ENCODE assay signal across 19 cellular contexts in the genomic region with DNA sequence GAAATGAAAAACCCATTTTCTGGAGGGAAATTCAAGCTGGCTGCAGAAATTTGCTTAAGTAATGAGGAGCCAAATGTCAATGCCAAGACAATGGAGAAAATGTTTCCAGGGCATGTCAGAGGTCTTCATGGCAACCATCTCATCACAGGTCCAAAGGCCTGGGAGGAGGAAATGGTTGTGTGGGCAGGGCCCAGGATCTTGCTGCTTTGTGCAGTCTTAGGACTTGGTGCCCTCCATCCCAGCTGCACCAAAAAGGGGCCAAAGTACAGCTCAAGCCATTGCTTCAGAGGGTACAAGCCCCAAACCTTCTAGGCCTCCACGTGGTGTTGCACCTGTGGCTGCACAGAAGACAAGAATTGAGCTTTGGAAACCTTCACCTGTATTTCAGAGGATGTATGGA. TPM values are rescaled to one million over a fixed set of nuclear protein-coding genes. Genes with fewer than 3 reads are reported as not detected.
DNase-seq lines count a peak whose midpoint lies in the region; ATAC-seq and TF ChIP-seq lines count a peak whose summit lies in the region.
"Had no signal": no experiment of that assay in that cellular context is flagged by ENCODE, and none has a peak within 500 bp of the region (broad histone marks: within the 10 kb centered on the region; RNA-seq: fewer than 3 reads in every experiment).

No MANE protein-coding gene starts in this region.

- TF ChIP-seq POLR2A in esophagus muscularis mucosa (IDR thresholded peaks at IDR 0.05; ENCODE audit: low read depth): no peak

- no peak overlapping the region for H3K4me3 ChIP-seq in HEK293 (ENCODE audit: low read depth, low read length)
- no peak overlapping the region for H3K4me3 ChIP-seq in esophagus muscularis mucosa
- no peak overlapping the region for H3K4me3 ChIP-seq in lung
- H3K4me3 ChIP-seq: A549, GM23248 had no signal

- no peaks in the 10 kb centered on the region for H3K27me3 ChIP-seq in esophagus muscularis mucosa
- no peaks in the 10 kb centered on the region for H3K27me3 ChIP-seq in lung (ENCODE audit: control insufficient read depth, insufficient read depth)

- no peak for TF ChIP-seq CTCF in HEK293 (tag by site-specific recombination; IDR thresholded peaks at IDR 0.05)
- TF ChIP-seq CTCF in esophagus muscularis mucosa (IDR thresholded peaks at IDR 0.05): no peak
- TF ChIP-seq CTCF in lung (IDR thresholded peaks at IDR 0.05; ENCODE audit: control extremely low read depth, extremely low read depth): no peak

- no peaks in the 10 kb centered on the region for H3K4me1 ChIP-seq in HEK293 (ENCODE audit: control insufficient read depth, insufficient read depth, low read length)
- peaks cover 0 to 11% (median 9%) of the 10 kb centered on the region in 4 donors for H3K4me1 ChIP-seq in esophagus muscularis mucosa
- H3K4me1 ChIP-seq in lung (ENCODE audit: control insufficient read depth in 2 of 2, insufficient read depth in 2 of 2, low read length in 2 of 2): no peaks in the 10 kb centered on the region
- H3K4me1 ChIP-seq: A549 had no signal

- H3K9me3 ChIP-seq in HEK293 (ENCODE audit: control insufficient read depth, insufficient read depth, low read depth, low read length) (no peaks in the 10 kb centered on the region), esophagus muscularis mucosa (peaks cover 0 to 45% (median 26%) of the 10 kb centered on the region in 4 donors), lung (ENCODE audit: control insufficient read depth in 2 of 2, insufficient read depth in 1 of 2, low read length in 1 of 2) (peaks cover 21 to 34% of the 10 kb centered on the region in 2 donors)
- H3K9me3 ChIP-seq: A549 had no signal

- ATAC-seq in lung (ENCODE audit: insufficient read depth, low FRiP score) (no peak), GM21717 (IDR thresholded peaks at IDR 0.05; ENCODE audit: unreplicated experiment) (no peak)
- ATAC-seq: A549 had no signal

- CTCF ChIA-PET in HEK293 (lab: Yijun Ruan, JAX): no interaction called here

- H3K27ac ChIP-seq in HEK293 (ENCODE audit: extremely low read depth, low read depth, low read length): no peak overlapping the region
- H3K27ac ChIP-seq in esophagus muscularis mucosa (replicated peaks in 1 of 4): no peak overlapping the region
- H3K27ac ChIP-seq in lung (ENCODE audit: low read depth in 1 of 2, low read length in 1 of 2): no peak overlapping the region
- H3K27ac ChIP-seq: A549, GM23248 had no signal

- TF ChIP-seq EP300 in esophagus muscularis mucosa (IDR thresholded peaks at IDR 0.05): no peak

- peak; percentile 10 for DNase-seq in esophagus muscularis mucosa (ENCODE audit: extremely low spot score)
- peak; percentile 6 for DNase-seq in lung (ENCODE audit: low spot score)
- no peak for DNase-seq in ecto neural progenitor cell (ENCODE audit: low spot score)
- no peak for DNase-seq in AG08396 (ENCODE audit: low spot score)
- DNase-seq: 8988T; ACHN; C1 segment of cervical spinal cord; Calu3; CD4-positive, alpha-beta memory T cell; COR-L47; DMS53; DMS79 treated with DMSO at 0.1 percent for 48 hours; GF-D8; GM23248; H7; HCEC 1CT had no signal

- POLR2A ChIA-PET in HEK293 (lab: Yijun Ruan, JAX): no interaction called here

- 56% methylated on average over 1 of the region's 1 CpG for WGBS in esophagus muscularis mucosa
- WGBS in lung, 2 donors: 44 to 49% methylated on average over 1 of the region's 1 CpG

- H3K36me3 ChIP-seq in HEK293 (ENCODE audit: control insufficient read depth in 2 of 2, insufficient read depth in 1 of 2, low read length in 2 of 2): no peaks in the 10 kb centered on the region
- no peaks in the 10 kb centered on the region for H3K36me3 ChIP-seq in esophagus muscularis mucosa
- H3K36me3 ChIP-seq in lung (ENCODE audit: control insufficient read depth in 2 of 2, insufficient read depth in 2 of 2, low read length in 2 of 2): no peaks in the 10 kb centered on the region

- intact Hi-C loops in esophagus muscularis mucosa (cut with DNase I): no loop called here

TF ChIP-seq in HEK293, 187 proteins besides CTCF, POLR2A, EP300 and RAD21:
- TF ChIP-seq ZNF585B (tag by site-specific recombination; IDR thresholded peaks at IDR 0.05) (peak; percentile 59), ZNF621 (tag by site-specific recombination; IDR thresholded peaks at IDR 0.05) (no peak)

RNA-seq across cellular contexts. Expression of a gene that starts 59.3 kb away (rescaled TPM):
- total RNA-seq in esophagus muscularis mucosa (10 to 100 TPM; 22.4 to 39.6 (median 31.1) TPM), lung (10 to 100 TPM; 15.3 to 15.7 TPM)
- 10 to 100 TPM in 1 of 2 donors, 1 to 10 TPM in 1; 5.8 to 10.8 TPM for polyA plus RNA-seq in lung

Comparison
In these comparisons a context has a peak if more than half of its experiments do, and no peak if none do; other contexts are left out.
1. DNase-seq: peak in esophagus muscularis mucosa (single experiment) and lung (single experiment); none in ecto neural progenitor cell (single experiment) and AG08396 (single experiment).